1 cellular context compared by ENCODE assay signal in the genomic region with DNA sequence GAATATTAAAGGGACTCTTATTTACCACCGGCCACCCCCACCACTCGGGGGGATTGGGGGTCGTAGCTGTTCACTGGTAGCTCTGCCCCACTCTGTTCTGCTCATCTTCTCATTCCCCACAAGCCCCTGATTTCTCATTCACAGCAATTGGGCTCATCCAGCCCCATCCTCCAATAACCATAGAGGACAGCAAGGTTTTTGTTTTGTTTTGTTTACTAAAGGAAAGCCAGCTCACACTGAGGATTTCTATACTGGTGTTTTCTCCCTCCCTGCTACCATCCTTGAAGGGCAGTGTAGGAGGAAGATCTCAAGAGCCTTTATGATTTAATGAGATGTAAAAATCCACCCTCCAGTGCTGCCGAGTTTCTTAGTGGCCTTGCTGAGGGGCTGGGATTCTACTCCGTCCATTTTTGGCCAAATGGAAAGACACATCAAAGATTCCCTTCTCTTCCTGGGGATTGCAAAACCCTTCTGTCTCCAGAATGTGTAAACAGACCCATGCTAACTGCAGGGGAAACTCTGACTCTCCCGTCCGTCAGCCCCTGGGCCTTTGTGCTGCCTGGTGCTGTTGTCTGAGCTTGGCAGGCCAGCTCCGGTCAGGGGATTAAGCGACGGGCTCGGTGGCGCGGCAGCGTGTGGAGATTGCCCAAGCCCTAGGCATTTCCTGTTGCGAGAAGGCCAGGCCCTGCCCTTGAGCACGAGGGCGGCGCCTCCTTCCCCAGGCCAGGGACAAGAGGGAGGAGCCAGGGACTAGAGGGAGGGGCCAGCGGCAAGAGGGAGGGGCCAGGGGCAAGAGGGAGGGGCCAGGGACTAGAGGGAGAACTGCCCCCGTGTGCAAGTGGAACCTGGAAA.
TF ChIP-seq lines count a peak whose summit lies in the region.

No MANE protein-coding gene starts in this region.

TF ChIP-seq in HepG2, 621 proteins besides CTCF, POLR2A, EP300 and RAD21 (continued from another document and continues in another):
- TF ChIP-seq ZNF382 (CRISPR knock-in tag; IDR thresholded peaks at IDR 0.05; ENCODE audit: borderline replicate concordance) (no peak), ZNF616 (CRISPR knock-in tag; IDR thresholded peaks at IDR 0.05; ENCODE audit: low read depth) (no peak), KLF6 (CRISPR knock-in tag; IDR thresholded peaks at IDR 0.05) (peak; percentile 96), NCOA1 (CRISPR knock-in tag; IDR thresholded peaks at IDR 0.05) (0 out of 2 replicates have a peak, but pooled peaks have one; percentile 83), ZNF629 (CRISPR knock-in tag; conservative IDR thresholded peaks at IDR 0.05) (peak; percentile 66), GABPA (IDR thresholded peaks at IDR 0.05; ENCODE audit: low read depth, low read length) (no peak; the same call in 1 of the 2 replicates), GABPA (CRISPR knock-in tag; IDR thresholded peaks at IDR 0.05; ENCODE audit: low read depth) (peak; percentile 84), KDM5A (IDR thresholded peaks at IDR 0.05; ENCODE audit: borderline replicate concordance, low read length) (no peak; the same call in 1 of the 2 replicates), NR2C2 (CRISPR knock-in tag; IDR thresholded peaks at IDR 0.05; ENCODE audit: borderline replicate concordance) (peak; percentile 81; the same call in 1 of the 2 replicates), DNMT1 (CRISPR knock-in tag; IDR thresholded peaks at IDR 0.05) (peak; percentile 85), ZBTB7B (CRISPR knock-in tag; IDR thresholded peaks at IDR 0.05) (peak; percentile 97), KLF15 (CRISPR knock-in tag; IDR thresholded peaks at IDR 0.05; ENCODE audit: borderline replicate concordance) (no peak), GPN1 (CRISPR knock-in tag; IDR thresholded peaks at IDR 0.05; ENCODE audit: borderline replicate concordance) (no peak), ZNF253 (CRISPR knock-in tag; IDR thresholded peaks at IDR 0.05; ENCODE audit: borderline replicate concordance) (no peak), TGIF2 (CRISPR knock-in tag; IDR thresholded peaks at IDR 0.05) (peak; percentile 96), NKX3-1 (CRISPR knock-in tag; IDR thresholded peaks at IDR 0.05) (0 out of 2 replicates have a peak, but pooled peaks have one; percentile 84), ZNF773 (CRISPR knock-in tag; IDR thresholded peaks at IDR 0.05; ENCODE audit: borderline replicate concordance) (no peak), NR3C1 (CRISPR knock-in tag; IDR thresholded peaks at IDR 0.05) (no peak), ZMYM4 (CRISPR knock-in tag; IDR thresholded peaks at IDR 0.05) (peak; percentile 99), ZNF724P (CRISPR knock-in tag; IDR thresholded peaks at IDR 0.05; ENCODE audit: borderline replicate concordance) (peak; percentile 94; the same call in 1 of the 2 replicates), ZNF709 (CRISPR knock-in tag; IDR thresholded peaks at IDR 0.05) (peak; percentile 93), MAFF (IDR thresholded peaks at IDR 0.05; ENCODE audit: low read depth, low read length) (peak; percentile 31), ZNF431 (CRISPR knock-in tag; IDR thresholded peaks at IDR 0.05; ENCODE audit: borderline replicate concordance, low read depth) (peak; percentile 96), ARNT (IDR thresholded peaks at IDR 0.05) (no peak), RBFOX2 (IDR thresholded peaks at IDR 0.05; ENCODE audit: low read depth, low read length) (peak; percentile 89), KDM4B (CRISPR knock-in tag; IDR thresholded peaks at IDR 0.05) (peak; percentile 99), ERF (CRISPR knock-in tag; IDR thresholded peaks at IDR 0.05) (peak; percentile 99), HDAC6 (IDR thresholded peaks at IDR 0.05; ENCODE audit: low read depth, low read length) (no peak), ESRRA (CRISPR knock-in tag; IDR thresholded peaks at IDR 0.05; ENCODE audit: low read depth) (peak; percentile 97), SATB2 (CRISPR knock-in tag; IDR thresholded peaks at IDR 0.05) (no peak), ASH2L (IDR thresholded peaks at IDR 0.05; ENCODE audit: insufficient read length, low read depth, low read length) (peak; percentile 80), ZNF777 (CRISPR knock-in tag; IDR thresholded peaks at IDR 0.05) (peak; percentile 72), POLR2AphosphoS2 (IDR thresholded peaks at IDR 0.05; ENCODE audit: low read depth, low read length) (0 out of 2 replicates have a peak, but pooled peaks have one; percentile 71), AHR (CRISPR knock-in tag; IDR thresholded peaks at IDR 0.05) (peak; percentile 95), JARID2 (CRISPR knock-in tag; IDR thresholded peaks at IDR 0.05; ENCODE audit: insufficient replicate concordance) (peak; percentile 94), RORA (CRISPR knock-in tag; IDR thresholded peaks at IDR 0.05) (no peak), RBM22 (optimal IDR thresholded peaks at IDR 0.05; ENCODE audit: low read length) (no peak), SOX13 (IDR thresholded peaks at IDR 0.05) (peak; percentile 87), SOX13 (CRISPR knock-in tag; conservative IDR thresholded peaks at IDR 0.05 in 1 of 2, IDR thresholded peaks at IDR 0.05 in 1 of 2) (peak; percentile 19 to 97; a peak in 2 of 4 replicates), NR2F1 (CRISPR knock-in tag; IDR thresholded peaks at IDR 0.05) (peak in 1 of 2 experiments; percentile 69; a peak in 1 of 4 replicates), ZNF138 (CRISPR knock-in tag; IDR thresholded peaks at IDR 0.05; ENCODE audit: low read depth) (0 out of 2 replicates have a peak, but pooled peaks have one; percentile 41)
- TF ChIP-seq, protein P1, sequence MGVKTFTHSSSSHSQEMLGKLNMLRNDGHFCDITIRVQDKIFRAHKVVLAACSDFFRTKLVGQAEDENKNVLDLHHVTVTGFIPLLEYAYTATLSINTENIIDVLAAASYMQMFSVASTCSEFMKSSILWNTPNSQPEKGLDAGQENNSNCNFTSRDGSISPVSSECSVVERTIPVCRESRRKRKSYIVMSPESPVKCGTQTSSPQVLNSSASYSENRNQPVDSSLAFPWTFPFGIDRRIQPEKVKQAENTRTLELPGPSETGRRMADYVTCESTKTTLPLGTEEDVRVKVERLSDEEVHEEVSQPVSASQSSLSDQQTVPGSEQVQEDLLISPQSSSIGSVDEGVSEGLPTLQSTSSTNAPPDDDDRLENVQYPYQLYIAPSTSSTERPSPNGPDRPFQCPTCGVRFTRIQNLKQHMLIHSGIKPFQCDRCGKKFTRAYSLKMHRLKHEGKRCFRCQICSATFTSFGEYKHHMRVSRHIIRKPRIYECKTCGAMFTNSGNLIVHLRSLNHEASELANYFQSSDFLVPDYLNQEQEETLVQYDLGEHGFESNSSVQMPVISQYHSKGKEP (CRISPR knock-in tag; IDR thresholded peaks at IDR 0.05): peak; percentile 81; the same call in 1 of the 2 replicates
- TF ChIP-seq, protein P2, sequence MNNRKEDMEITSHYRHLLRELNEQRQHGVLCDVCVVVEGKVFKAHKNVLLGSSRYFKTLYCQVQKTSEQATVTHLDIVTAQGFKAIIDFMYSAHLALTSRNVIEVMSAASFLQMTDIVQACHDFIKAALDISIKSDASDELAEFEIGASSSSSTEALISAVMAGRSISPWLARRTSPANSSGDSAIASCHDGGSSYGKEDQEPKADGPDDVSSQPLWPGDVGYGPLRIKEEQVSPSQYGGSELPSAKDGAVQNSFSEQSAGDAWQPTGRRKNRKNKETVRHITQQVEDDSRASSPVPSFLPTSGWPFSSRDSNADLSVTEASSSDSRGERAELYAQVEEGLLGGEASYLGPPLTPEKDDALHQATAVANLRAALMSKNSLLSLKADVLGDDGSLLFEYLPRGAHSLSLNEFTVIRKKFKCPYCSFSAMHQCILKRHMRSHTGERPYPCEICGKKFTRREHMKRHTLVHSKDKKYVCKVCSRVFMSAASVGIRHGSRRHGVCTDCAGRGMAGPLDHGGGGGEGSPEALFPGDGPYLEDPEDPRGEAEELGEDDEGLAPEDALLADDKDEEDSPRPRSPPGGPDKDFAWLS (CRISPR knock-in tag; IDR thresholded peaks at IDR 0.05; ENCODE audit: borderline replicate concordance): peak; percentile 86; the same call in 1 of the 2 replicates
- TF ChIP-seq, protein P3, sequence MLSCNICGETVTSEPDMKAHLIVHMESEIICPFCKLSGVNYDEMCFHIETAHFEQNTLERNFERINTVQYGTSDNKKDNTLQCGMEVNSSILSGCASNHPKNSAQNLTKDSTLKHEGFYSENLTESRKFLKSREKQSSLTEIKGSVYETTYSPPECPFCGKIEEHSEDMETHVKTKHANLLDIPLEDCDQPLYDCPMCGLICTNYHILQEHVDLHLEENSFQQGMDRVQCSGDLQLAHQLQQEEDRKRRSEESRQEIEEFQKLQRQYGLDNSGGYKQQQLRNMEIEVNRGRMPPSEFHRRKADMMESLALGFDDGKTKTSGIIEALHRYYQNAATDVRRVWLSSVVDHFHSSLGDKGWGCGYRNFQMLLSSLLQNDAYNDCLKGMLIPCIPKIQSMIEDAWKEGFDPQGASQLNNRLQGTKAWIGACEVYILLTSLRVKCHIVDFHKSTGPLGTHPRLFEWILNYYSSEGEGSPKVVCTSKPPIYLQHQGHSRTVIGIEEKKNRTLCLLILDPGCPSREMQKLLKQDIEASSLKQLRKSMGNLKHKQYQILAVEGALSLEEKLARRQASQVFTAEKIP (CRISPR knock-in tag; IDR thresholded peaks at IDR 0.05; ENCODE audit: borderline replicate concordance): no peak
- TF ChIP-seq, protein P4, sequence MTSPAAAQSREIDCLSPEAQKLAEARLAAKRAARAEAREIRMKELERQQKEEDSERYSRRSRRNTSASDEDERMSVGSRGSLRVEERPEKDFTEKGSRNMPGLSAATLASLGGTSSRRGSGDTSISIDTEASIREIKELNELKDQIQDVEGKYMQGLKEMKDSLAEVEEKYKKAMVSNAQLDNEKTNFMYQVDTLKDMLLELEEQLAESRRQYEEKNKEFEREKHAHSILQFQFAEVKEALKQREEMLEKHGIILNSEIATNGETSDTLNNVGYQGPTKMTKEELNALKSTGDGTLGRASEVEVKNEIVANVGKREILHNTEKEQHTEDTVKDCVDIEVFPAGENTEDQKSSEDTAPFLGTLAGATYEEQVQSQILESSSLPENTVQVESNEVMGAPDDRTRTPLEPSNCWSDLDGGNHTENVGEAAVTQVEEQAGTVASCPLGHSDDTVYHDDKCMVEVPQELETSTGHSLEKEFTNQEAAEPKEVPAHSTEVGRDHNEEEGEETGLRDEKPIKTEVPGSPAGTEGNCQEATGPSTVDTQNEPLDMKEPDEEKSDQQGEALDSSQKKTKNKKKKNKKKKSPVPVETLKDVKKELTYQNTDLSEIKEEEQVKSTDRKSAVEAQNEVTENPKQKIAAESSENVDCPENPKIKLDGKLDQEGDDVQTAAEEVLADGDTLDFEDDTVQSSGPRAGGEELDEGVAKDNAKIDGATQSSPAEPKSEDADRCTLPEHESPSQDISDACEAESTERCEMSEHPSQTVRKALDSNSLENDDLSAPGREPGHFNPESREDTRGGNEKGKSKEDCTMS (CRISPR knock-in tag; conservative IDR thresholded peaks at IDR 0.05): no peak
- TF ChIP-seq, protein P5, sequence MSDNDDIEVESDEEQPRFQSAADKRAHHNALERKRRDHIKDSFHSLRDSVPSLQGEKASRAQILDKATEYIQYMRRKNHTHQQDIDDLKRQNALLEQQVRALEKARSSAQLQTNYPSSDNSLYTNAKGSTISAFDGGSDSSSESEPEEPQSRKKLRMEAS (IDR thresholded peaks at IDR 0.05): peak; percentile 99
- TF ChIP-seq, protein P6, sequence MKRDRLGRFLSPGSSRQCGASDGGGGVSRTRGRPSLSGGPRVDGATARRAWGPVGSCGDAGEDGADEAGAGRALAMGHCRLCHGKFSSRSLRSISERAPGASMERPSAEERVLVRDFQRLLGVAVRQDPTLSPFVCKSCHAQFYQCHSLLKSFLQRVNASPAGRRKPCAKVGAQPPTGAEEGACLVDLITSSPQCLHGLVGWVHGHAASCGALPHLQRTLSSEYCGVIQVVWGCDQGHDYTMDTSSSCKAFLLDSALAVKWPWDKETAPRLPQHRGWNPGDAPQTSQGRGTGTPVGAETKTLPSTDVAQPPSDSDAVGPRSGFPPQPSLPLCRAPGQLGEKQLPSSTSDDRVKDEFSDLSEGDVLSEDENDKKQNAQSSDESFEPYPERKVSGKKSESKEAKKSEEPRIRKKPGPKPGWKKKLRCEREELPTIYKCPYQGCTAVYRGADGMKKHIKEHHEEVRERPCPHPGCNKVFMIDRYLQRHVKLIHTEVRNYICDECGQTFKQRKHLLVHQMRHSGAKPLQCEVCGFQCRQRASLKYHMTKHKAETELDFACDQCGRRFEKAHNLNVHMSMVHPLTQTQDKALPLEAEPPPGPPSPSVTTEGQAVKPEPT (CRISPR knock-in tag; IDR thresholded peaks at IDR 0.05; ENCODE audit: low read depth): peak; percentile 89
- TF ChIP-seq, protein P7, sequence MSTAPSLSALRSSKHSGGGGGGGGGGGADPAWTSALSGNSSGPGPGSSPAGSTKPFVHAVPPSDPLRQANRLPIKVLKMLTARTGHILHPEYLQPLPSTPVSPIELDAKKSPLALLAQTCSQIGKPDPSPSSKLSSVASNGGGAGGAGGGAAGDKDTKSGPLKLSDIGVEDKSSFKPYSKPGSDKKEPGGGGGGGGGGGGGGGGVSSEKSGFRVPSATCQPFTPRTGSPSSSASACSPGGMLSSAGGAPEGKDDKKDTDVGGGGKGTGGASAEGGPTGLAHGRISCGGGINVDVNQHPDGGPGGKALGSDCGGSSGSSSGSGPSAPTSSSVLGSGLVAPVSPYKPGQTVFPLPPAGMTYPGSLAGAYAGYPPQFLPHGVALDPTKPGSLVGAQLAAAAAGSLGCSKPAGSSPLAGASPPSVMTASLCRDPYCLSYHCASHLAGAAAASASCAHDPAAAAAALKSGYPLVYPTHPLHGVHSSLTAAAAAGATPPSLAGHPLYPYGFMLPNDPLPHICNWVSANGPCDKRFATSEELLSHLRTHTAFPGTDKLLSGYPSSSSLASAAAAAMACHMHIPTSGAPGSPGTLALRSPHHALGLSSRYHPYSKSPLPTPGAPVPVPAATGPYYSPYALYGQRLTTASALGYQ (CRISPR knock-in tag; IDR thresholded peaks at IDR 0.05): peak; percentile 96
- TF ChIP-seq, protein P8, sequence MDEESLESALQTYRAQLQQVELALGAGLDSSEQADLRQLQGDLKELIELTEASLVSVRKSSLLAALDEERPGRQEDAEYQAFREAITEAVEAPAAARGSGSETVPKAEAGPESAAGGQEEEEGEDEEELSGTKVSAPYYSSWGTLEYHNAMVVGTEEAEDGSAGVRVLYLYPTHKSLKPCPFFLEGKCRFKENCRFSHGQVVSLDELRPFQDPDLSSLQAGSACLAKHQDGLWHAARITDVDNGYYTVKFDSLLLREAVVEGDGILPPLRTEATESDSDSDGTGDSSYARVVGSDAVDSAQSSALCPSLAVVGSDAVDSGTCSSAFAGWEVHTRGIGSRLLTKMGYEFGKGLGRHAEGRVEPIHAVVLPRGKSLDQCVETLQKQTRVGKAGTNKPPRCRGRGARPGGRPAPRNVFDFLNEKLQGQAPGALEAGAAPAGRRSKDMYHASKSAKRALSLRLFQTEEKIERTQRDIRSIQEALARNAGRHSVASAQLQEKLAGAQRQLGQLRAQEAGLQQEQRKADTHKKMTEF (CRISPR knock-in tag; IDR thresholded peaks at IDR 0.05): peak; percentile 99
- TF ChIP-seq, protein P9, sequence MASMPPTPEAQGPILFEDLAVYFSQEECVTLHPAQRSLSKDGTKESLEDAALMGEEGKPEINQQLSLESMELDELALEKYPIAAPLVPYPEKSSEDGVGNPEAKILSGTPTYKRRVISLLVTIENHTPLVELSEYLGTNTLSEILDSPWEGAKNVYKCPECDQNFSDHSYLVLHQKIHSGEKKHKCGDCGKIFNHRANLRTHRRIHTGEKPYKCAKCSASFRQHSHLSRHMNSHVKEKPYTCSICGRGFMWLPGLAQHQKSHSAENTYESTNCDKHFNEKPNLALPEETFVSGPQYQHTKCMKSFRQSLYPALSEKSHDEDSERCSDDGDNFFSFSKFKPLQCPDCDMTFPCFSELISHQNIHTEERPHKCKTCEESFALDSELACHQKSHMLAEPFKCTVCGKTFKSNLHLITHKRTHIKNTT (CRISPR knock-in tag; IDR thresholded peaks at IDR 0.05): no peak
